ENCODE assay signal across 25 cellular contexts in genomic region chr5:140232731-140233130, GRCh38.
"Had no signal": no experiment of that assay in that cellular context is flagged by ENCODE, and none has a peak within 500 bp of the region (broad histone marks: within the 10 kb centered on the region; RNA-seq: fewer than 3 reads in every experiment).

No MANE protein-coding gene starts in this region.

- H3K4me1 ChIP-seq: parathyroid adenoma, sigmoid colon, tibial artery had no signal

- FAIRE-seq: islet of Langerhans, kidney, small intestine, urothelium cell line had no signal

- H3K4me3 ChIP-seq: left lung, lower lobe of right lung, right atrium auricular region, sigmoid colon, spleen, suprapubic skin, thoracic aorta, tibial artery, upper lobe of right lung had no signal

- H2AFZ ChIP-seq: parathyroid adenoma had no signal

- H3K9ac ChIP-seq: parathyroid adenoma had no signal

- H3K9me3 ChIP-seq: left lung, lower lobe of right lung, right atrium auricular region, sigmoid colon, spleen, suprapubic skin, thoracic aorta, tibial artery, upper lobe of right lung had no signal

- H3K27me3 ChIP-seq: left lung, right atrium auricular region, sigmoid colon, suprapubic skin, tibial artery, upper lobe of right lung had no signal

- H3K36me3 ChIP-seq: left lung, lower lobe of right lung, right atrium auricular region, sigmoid colon, spleen, thoracic aorta, tibial artery, upper lobe of right lung had no signal

- H3K27ac ChIP-seq: left lung, lower lobe of right lung, parathyroid adenoma, right atrium auricular region, sigmoid colon, spleen, suprapubic skin, thoracic aorta, tibial artery, upper lobe of right lung had no signal

- ATAC-seq: left colon; left lung; lower lobe of right lung; naive thymus-derived CD8-positive, alpha-beta T cell; stimulated activated effector memory CD8-positive, alpha-beta T cell treated with anti-CD3 and anti-CD28 coated beads, Interleukin-12 subunit alpha, Interleukin-12 subunit beta, amount 100 ng/mL, for 72 hours; upper lobe of right lung had no signal

- DNase-seq: hypothalamus; immature natural killer cell; kidney; left colon; left lung; lower lobe of right lung; mammary epithelial cell; mesenchymal stem cell; naive thymus-derived CD8-positive, alpha-beta T cell; occipital lobe; sigmoid colon; small intestine; spleen; stimulated activated CD4-positive, alpha-beta T cell treated with anti-CD3 and anti-CD28 coated beads, Interleukin-4, amount 100 ng/mL, for 24 hours; stimulated activated naive CD4-positive, alpha-beta T cell; tibial artery; trophoblast cell; upper lobe of right lung had no signal

- H3K79me2 ChIP-seq: parathyroid adenoma had no signal
